Comparison of ENCODE assay signal across 1 cellular context in genomic region chr19:47227347-47228167, GRCh38.
TF ChIP-seq lines count a peak whose summit lies in the region.

No MANE protein-coding gene starts in this region.

TF ChIP-seq in HepG2, 621 proteins besides CTCF, POLR2A, EP300 and RAD21 (continued from another document and continues in another):
- TF ChIP-seq ZMAT3 (CRISPR knock-in tag; conservative IDR thresholded peaks at IDR 0.05) (peak; percentile 84), PITX1 (CRISPR knock-in tag; IDR thresholded peaks at IDR 0.05) (no peak), REPIN1 (CRISPR knock-in tag; IDR thresholded peaks at IDR 0.05; ENCODE audit: borderline replicate concordance, low read depth) (0 out of 2 replicates have a peak, but pooled peaks have one; percentile 0), THAP9 (CRISPR knock-in tag; IDR thresholded peaks at IDR 0.05; ENCODE audit: borderline replicate concordance) (peak; percentile 19; the same call in 1 of the 2 replicates), ZNF460 (CRISPR knock-in tag; IDR thresholded peaks at IDR 0.05; ENCODE audit: borderline replicate concordance) (no peak; the same call in 1 of the 2 replicates), ZHX2 (IDR thresholded peaks at IDR 0.05; ENCODE audit: low read depth) (peak; percentile 43; the same call in 1 of the 2 replicates), ZHX2 (CRISPR knock-in tag; IDR thresholded peaks at IDR 0.05; ENCODE audit: borderline replicate concordance) (no peak), ZNF282 (IDR thresholded peaks at IDR 0.05; ENCODE audit: partially characterized antibody) (no peak), BRF2 (CRISPR knock-in tag; IDR thresholded peaks at IDR 0.05) (no peak), ZC3H4 (CRISPR knock-in tag; IDR thresholded peaks at IDR 0.05; ENCODE audit: borderline replicate concordance) (no peak), ATF4 (CRISPR knock-in tag; IDR thresholded peaks at IDR 0.05) (peak in 1 of 2 experiments; percentile 58; a peak in 1 of 4 replicates), ZNF615 (CRISPR knock-in tag; IDR thresholded peaks at IDR 0.05; ENCODE audit: borderline replicate concordance) (peak; percentile 75; the same call in 1 of the 2 replicates), ZNF468 (CRISPR knock-in tag; IDR thresholded peaks at IDR 0.05) (no peak), KDM6A (CRISPR knock-in tag; IDR thresholded peaks at IDR 0.05; ENCODE audit: low read depth) (no peak), ZBTB46 (CRISPR knock-in tag; IDR thresholded peaks at IDR 0.05; ENCODE audit: borderline replicate concordance) (no peak), ZNF383 (CRISPR knock-in tag; IDR thresholded peaks at IDR 0.05; ENCODE audit: borderline replicate concordance) (no peak), ZMYM4 (CRISPR knock-in tag; IDR thresholded peaks at IDR 0.05) (peak; percentile 51; the same call in 1 of the 2 replicates), PATZ1 (CRISPR knock-in tag; IDR thresholded peaks at IDR 0.05) (peak; percentile 92), ZNF264 (CRISPR knock-in tag; IDR thresholded peaks at IDR 0.05) (peak; percentile 54; the same call in 1 of the 2 replicates), TCF7L2 (IDR thresholded peaks at IDR 0.05; ENCODE audit: low read depth, low read length) (no peak), ARID3A (IDR thresholded peaks at IDR 0.05; ENCODE audit: low read depth, low read length) (no peak), ZNF710 (CRISPR knock-in tag; IDR thresholded peaks at IDR 0.05; ENCODE audit: borderline replicate concordance) (no peak), TIGD3 (CRISPR knock-in tag; IDR thresholded peaks at IDR 0.05; ENCODE audit: borderline replicate concordance) (no peak), TAF1 (CRISPR knock-in tag; IDR thresholded peaks at IDR 0.05) (no peak; the same call in 1 of the 2 replicates), PRDM10 (CRISPR knock-in tag; IDR thresholded peaks at IDR 0.05; ENCODE audit: low read depth) (no peak), HNF4G (IDR thresholded peaks at IDR 0.05; ENCODE audit: borderline replicate concordance, low read depth, low read length) (peak; percentile 63; the same call in 1 of the 2 replicates), HNF4G (CRISPR knock-in tag; IDR thresholded peaks at IDR 0.05; ENCODE audit: borderline replicate concordance, low read depth) (0 out of 2 replicates have a peak, but pooled peaks have one; percentile 32), MAF1 (CRISPR knock-in tag; IDR thresholded peaks at IDR 0.05; ENCODE audit: borderline replicate concordance) (no peak)
